ENCODE assay signal across 3 cellular contexts in the genomic region with DNA sequence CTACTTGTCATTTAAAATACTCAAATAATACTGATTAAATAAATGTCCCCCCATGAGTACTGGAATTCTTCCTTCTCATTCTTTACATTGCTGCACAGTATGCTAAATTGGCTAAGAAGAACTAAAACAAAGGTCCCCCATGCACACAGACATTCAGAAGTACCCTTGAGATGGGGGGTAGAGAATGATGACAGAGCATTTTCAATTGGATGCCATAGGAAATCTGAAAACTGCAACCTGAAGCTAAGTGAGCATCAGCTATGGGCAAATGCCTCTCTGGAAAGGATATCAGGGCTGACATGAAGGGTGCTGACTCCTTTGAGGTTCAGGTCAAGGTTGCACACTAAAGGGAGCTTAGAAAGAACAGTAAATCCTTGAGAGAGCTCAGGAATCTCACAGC.
A peak's percentile ranks its signal among the peaks of the same experiment; 100 is the strongest.
TF ChIP-seq lines count a peak whose summit lies in the region.

No MANE protein-coding gene starts in this region.

TF ChIP-seq in A549, 52 proteins besides CTCF, POLR2A, EP300 and RAD21:
- TF ChIP-seq, protein P1, sequence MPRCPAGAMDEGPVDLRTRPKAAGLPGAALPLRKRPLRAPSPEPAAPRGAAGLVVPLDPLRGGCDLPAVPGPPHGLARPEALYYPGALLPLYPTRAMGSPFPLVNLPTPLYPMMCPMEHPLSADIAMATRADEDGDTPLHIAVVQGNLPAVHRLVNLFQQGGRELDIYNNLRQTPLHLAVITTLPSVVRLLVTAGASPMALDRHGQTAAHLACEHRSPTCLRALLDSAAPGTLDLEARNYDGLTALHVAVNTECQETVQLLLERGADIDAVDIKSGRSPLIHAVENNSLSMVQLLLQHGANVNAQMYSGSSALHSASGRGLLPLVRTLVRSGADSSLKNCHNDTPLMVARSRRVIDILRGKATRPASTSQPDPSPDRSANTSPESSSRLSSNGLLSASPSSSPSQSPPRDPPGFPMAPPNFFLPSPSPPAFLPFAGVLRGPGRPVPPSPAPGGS (IDR thresholded peaks at IDR 0.05): no peak
- TF ChIP-seq NPAS2 (CRISPR knock-in tag; IDR thresholded peaks at IDR 0.05; ENCODE audit: borderline replicate concordance): no peak
- peak; percentile 56 for TF ChIP-seq MAFK (IDR thresholded peaks at IDR 0.05; ENCODE audit: partially characterized antibody)

TF ChIP-seq in IMR-90, 13 proteins besides CTCF, POLR2A, EP300 and RAD21:
- TF ChIP-seq MAFK (IDR thresholded peaks at IDR 0.05; ENCODE audit: low read depth, low read length): 0 out of 2 replicates have a peak, but pooled peaks have one; percentile 11
- TF ChIP-seq, protein P2, sequence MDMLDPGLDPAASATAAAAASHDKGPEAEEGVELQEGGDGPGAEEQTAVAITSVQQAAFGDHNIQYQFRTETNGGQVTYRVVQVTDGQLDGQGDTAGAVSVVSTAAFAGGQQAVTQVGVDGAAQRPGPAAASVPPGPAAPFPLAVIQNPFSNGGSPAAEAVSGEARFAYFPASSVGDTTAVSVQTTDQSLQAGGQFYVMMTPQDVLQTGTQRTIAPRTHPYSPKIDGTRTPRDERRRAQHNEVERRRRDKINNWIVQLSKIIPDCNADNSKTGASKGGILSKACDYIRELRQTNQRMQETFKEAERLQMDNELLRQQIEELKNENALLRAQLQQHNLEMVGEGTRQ (IDR thresholded peaks at IDR 0.05; ENCODE audit: low read depth, low read length): no peak

TF ChIP-seq in H1, 55 proteins besides CTCF, POLR2A, EP300 and RAD21:
- no peak for TF ChIP-seq SIRT6 (IDR thresholded peaks at IDR 0.05; ENCODE audit: low read length)
- TF ChIP-seq MAFK (IDR thresholded peaks at IDR 0.05; ENCODE audit: low read depth, low read length): peak; percentile 41; the same call in 1 of the 2 replicates
- peak; percentile 16; the same call in 1 of the 2 replicates for TF ChIP-seq TEAD4 (IDR thresholded peaks at IDR 0.05; ENCODE audit: low read depth, low read length)
- TF ChIP-seq CBX5 (IDR thresholded peaks at IDR 0.05; ENCODE audit: low read depth, low read length): no peak
